ENCODE assay signal across 11 cellular contexts in the genomic region with DNA sequence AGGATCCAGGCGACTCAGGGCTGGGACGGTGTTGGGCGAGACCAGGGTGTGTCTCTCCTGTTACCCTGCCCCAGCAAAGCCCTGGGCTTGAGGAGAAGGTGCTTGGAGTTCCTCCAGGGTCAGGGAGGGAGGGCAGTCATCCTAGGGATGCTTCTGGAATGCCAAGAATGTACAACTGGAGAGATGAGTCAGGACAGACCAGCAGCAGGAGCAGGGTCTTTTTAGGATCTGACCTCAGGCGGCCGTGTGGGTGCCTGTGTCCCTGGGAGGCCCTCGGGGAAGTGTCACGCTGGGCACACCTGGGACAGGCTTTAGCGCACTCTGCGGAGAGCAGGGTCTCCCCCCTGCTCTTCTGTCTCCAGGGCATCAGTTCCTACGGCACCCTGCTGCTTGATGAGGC. TPM values are rescaled to one million over a fixed set of nuclear protein-coding genes. Genes with fewer than 3 reads are reported as not detected.
A peak's percentile ranks its signal among the peaks of the same experiment; 100 is the strongest.
DNase-seq lines count a peak whose midpoint lies in the region; ATAC-seq and TF ChIP-seq lines count a peak whose summit lies in the region.
"Had no signal": no experiment of that assay in that cellular context is flagged by ENCODE, and none has a peak within 500 bp of the region (broad histone marks: within the 10 kb centered on the region; RNA-seq: fewer than 3 reads in every experiment).

No MANE protein-coding gene starts in this region.

- no TSS peak for BruUV-seq in Caco-2 (replicated peaks; lab: Mats Ljungman, UMichigan)
- BruUV-seq in PC-9 (replicated peaks; lab: Mats Ljungman, UMichigan) = no TSS peak

- POLR2A ChIA-PET in Caco-2 (lab: Charles Lee) (no interaction called here), PC-9 (lab: Charles Lee; ENCODE audit: unreplicated experiment) (no interaction called here)

- peak overlapping the region; percentile 68 for H3K4me2 ChIP-seq in PC-9
- H3K4me2 ChIP-seq in neural progenitor cell = peak overlapping the region; percentile 55

- H3K27me3 Mint-ChIP-seq in Caco-2 (ENCODE audit: insufficient read depth, unreplicated experiment) (no peaks in the 10 kb centered on the region), neural progenitor cell (ENCODE audit: insufficient read depth, low read depth) (peaks cover 7% of the 10 kb centered on the region)

- TF ChIP-seq CTCF in Caco-2 (IDR thresholded peaks at IDR 0.05; ENCODE audit: insufficient read depth in 1 of 2, low read depth in 1 of 2, low read length in 1 of 2, severe bottlenecking in 1 of 2, unreplicated experiment in 1 of 2) = no peak
- TF ChIP-seq CTCF in PC-9 (conservative IDR thresholded peaks at IDR 0.05) = no peak
- no peak for TF ChIP-seq CTCF in epithelial cell of proximal tubule (conservative IDR thresholded peaks at IDR 0.05; ENCODE audit: low read depth, low read length)
- no peak for TF ChIP-seq CTCF in neural progenitor cell (IDR thresholded peaks at IDR 0.05)

- no peaks in the 10 kb centered on the region for H3K27me3 ChIP-seq in Caco-2 (replicated peaks; ENCODE audit: control insufficient read depth, insufficient read depth, low read length)
- H3K27me3 ChIP-seq in PC-9 (ENCODE audit: insufficient read depth, low read depth) = no peaks in the 10 kb centered on the region
- H3K27me3 ChIP-seq in neural progenitor cell = no peaks in the 10 kb centered on the region

- H3K27ac ChIP-seq in PC-9 (peak overlapping the region; percentile 62), neural progenitor cell (peak overlapping the region; percentile 65)

- CTCF ChIA-PET in Caco-2 (lab: Charles Lee) (no interaction called here), PC-9 (lab: Charles Lee) (no interaction called here)

- H3K79me2 ChIP-seq in PC-9 (ENCODE audit: low read depth) = no peaks in the 10 kb centered on the region
- H3K79me2 ChIP-seq in neural progenitor cell (ENCODE audit: low read depth) = no peaks in the 10 kb centered on the region

- H4K20me1 ChIP-seq in PC-9 (ENCODE audit: insufficient read depth) (no peaks in the 10 kb centered on the region), neural progenitor cell (ENCODE audit: low read depth) (peaks cover 3% of the 10 kb centered on the region)

- H3K9me3 Mint-ChIP-seq in Caco-2 (ENCODE audit: unreplicated experiment) (no peaks in the 10 kb centered on the region), neural progenitor cell (no peaks in the 10 kb centered on the region)

- DNase-seq in Caco-2 (peak; percentile 81 to 91), PC-9 (peak; percentile 83 to 86), epithelial cell of proximal tubule (ENCODE audit: low read depth) (peak; percentile 60), neural progenitor cell (ENCODE audit: low spot score) (peak; percentile 69), NCI-H2171 treated with DMSO at 0.1 percent for 48 hours (lab: John Stamatoyannopoulos, UW) (no peak)
- no peak for DNase-seq in stimulated activated CD4-positive, alpha-beta T cell treated with anti-CD3 and anti-CD28 coated beads, Interleukin-4, amount 100 ng/mL, for 1 hour
- DNase-seq in stimulated activated CD4-positive, alpha-beta T cell treated with anti-CD3 and anti-CD28 coated beads, Interleukin-15, amount 100 ng/mL, for 24 hours = no peak
- DNase-seq: activated T-cell treated with anti-CD3 and anti-CD28 coated beads, Interleukin-2, amount 50 U/mL, for 48 hours; GF-D8; stimulated activated naive CD4-positive, alpha-beta T cell had no signal

- H3K9ac ChIP-seq in neural progenitor cell = no peak overlapping the region

- H3K4me1 Mint-ChIP-seq in Caco-2 (ENCODE audit: low read depth, unreplicated experiment) = peaks cover 35% of the 10 kb centered on the region
- peaks cover 41% of the 10 kb centered on the region for H3K4me1 Mint-ChIP-seq in neural progenitor cell

- H2AFZ ChIP-seq in PC-9 = no peak overlapping the region
- no peak overlapping the region for H2AFZ ChIP-seq in neural progenitor cell (replicated peaks)

- H3K4me1 ChIP-seq in Caco-2 (peaks cover 44% of the 10 kb centered on the region), PC-9 (replicated peaks; ENCODE audit: insufficient read depth) (peaks cover 63% of the 10 kb centered on the region), neural progenitor cell (peaks cover 30% of the 10 kb centered on the region)

- peak overlapping the region; percentile 89 for H3K27ac Mint-ChIP-seq in Caco-2 (ENCODE audit: unreplicated experiment)
- peak overlapping the region; percentile 92 for H3K27ac Mint-ChIP-seq in neural progenitor cell

- peaks cover 51% of the 10 kb centered on the region for H3F3A ChIP-seq in PC-9 (ENCODE audit: insufficient read depth, low read depth)
- peaks cover 11% of the 10 kb centered on the region for H3F3A ChIP-seq in neural progenitor cell (ENCODE audit: low read depth)

- no peak for ATAC-seq in GM18502 (IDR thresholded peaks at IDR 0.05; ENCODE audit: poor library complexity, unreplicated experiment)

- H3K36me3 ChIP-seq in Caco-2 (ENCODE audit: control insufficient read depth, insufficient read depth, low read length) (no peaks in the 10 kb centered on the region; the same call in 1 of the 2 replicates), PC-9 (ENCODE audit: low read depth) (no peaks in the 10 kb centered on the region), neural progenitor cell (no peaks in the 10 kb centered on the region)

- H3K36me3 Mint-ChIP-seq in Caco-2 (ENCODE audit: insufficient read depth, unreplicated experiment) = peaks cover 35% of the 10 kb centered on the region
- H3K36me3 Mint-ChIP-seq in neural progenitor cell = peaks cover 2% of the 10 kb centered on the region

- H3K9me2 ChIP-seq in PC-9 (ENCODE audit: insufficient read depth) = no peaks in the 10 kb centered on the region

- H3K4me3 ChIP-seq in Caco-2 (ENCODE audit: low read depth, low read length) (no peak overlapping the region), PC-9 (no peak overlapping the region), epithelial cell of proximal tubule (ENCODE audit: low read depth, low read length) (no peak overlapping the region), neural progenitor cell (no peak overlapping the region)

- H3K9me3 ChIP-seq in Caco-2 = no peaks in the 10 kb centered on the region
- no peaks in the 10 kb centered on the region for H3K9me3 ChIP-seq in PC-9 (ENCODE audit: insufficient read depth, low read depth)
- H3K9me3 ChIP-seq in neural progenitor cell (ENCODE audit: low read depth) = no peaks in the 10 kb centered on the region

- H3K4me3 Mint-ChIP-seq in Caco-2 (ENCODE audit: unreplicated experiment) (no peak overlapping the region), neural progenitor cell (no peak overlapping the region)

- intact Hi-C loops in Caco-2 (cut with micrococcal nuclease; ENCODE audit: unreplicated experiment) = loop anchor here (1.0 kb wide), 1 partner anchor 9 kb away; no protein-coding TSS in a partner anchor
- intact Hi-C loops in PC-9 (cut with micrococcal nuclease; ENCODE audit: unreplicated experiment) = no loop called here

RNA-seq across cellular contexts. Expression of gene MTSS2, which starts 8.2 kb away (rescaled TPM):
- 45.5 and 64.1 TPM in 2 replicates for total RNA-seq in Caco-2 (2022)
- 27.6 and 52.0 TPM in 2 replicates for total RNA-seq in PC-9 (2021)
- 12.6 and 39.8 TPM in 2 replicates for total RNA-seq in epithelial cell of proximal tubule
- total RNA-seq in neural progenitor cell (ENCODE audit: low replicate concordance) = 6.2 and 22.1 TPM in 2 replicates

RNA-seq across cellular contexts. Expression of gene IL34, which starts 47.7 kb away (rescaled TPM):
- total RNA-seq in Caco-2 (2022) (0.49 and 0.50 TPM in 2 replicates), PC-9 (2021) (not detected in 2 replicates), epithelial cell of proximal tubule (0.86 TPM in 1 of 2 replicates, not detected in the other), neural progenitor cell (ENCODE audit: low replicate concordance) (not detected in 2 replicates)

Comparison
In these comparisons a context has a peak if more than half of its experiments do, and no peak if none do; other contexts are left out.
1. DNase-seq: peak in Caco-2 (2 of 2), PC-9 (2 of 2), epithelial cell of proximal tubule (single experiment) and neural progenitor cell (single experiment); none in stimulated activated CD4-positive, alpha-beta T cell treated with anti-CD3 and anti-CD28 coated beads, Interleukin-4, amount 100 ng/mL, for 1 hour (single experiment), NCI-H2171 treated with DMSO at 0.1 percent for 48 hours (single experiment) and stimulated activated CD4-positive, alpha-beta T cell treated with anti-CD3 and anti-CD28 coated beads, Interleukin-15, amount 100 ng/mL, for 24 hours (single experiment).